ENCODE assay signal across 12 cellular contexts in genomic region chr17:62808576-62808970, GRCh38. TPM values are rescaled to one million over a fixed set of nuclear protein-coding genes. Genes with fewer than 3 reads are reported as not detected.
A peak's percentile ranks its signal among the peaks of the same experiment; 100 is the strongest.
DNase-seq lines count a peak whose midpoint lies in the region; ATAC-seq and TF ChIP-seq lines count a peak whose summit lies in the region.
"Had no signal": no experiment of that assay in that cellular context is flagged by ENCODE, and none has a peak within 500 bp of the region (broad histone marks: within the 10 kb centered on the region; RNA-seq: fewer than 3 reads in every experiment).

No MANE protein-coding gene starts in this region.

- ATAC-seq in GM23338 (peak; percentile 31), GM18909 (IDR thresholded peaks at IDR 0.05; ENCODE audit: poor library complexity, unreplicated experiment) (no peak)

- H3K4me2 ChIP-seq in GM23338 (peak overlapping the region; percentile 84), trophoblast cell (ENCODE audit: low read length) (peak overlapping the region; percentile 63)

- peaks cover 7% of the 10 kb centered on the region; the same call in 1 of the 2 replicates for H3F3A ChIP-seq in GM23338 (replicated peaks; ENCODE audit: low read depth)

- peaks cover 2% of the 10 kb centered on the region for H3K9me3 ChIP-seq in trophoblast cell (ENCODE audit: insufficient read depth, low read depth, low read length)
- H3K9me3 ChIP-seq: Peyer's patch, suprapubic skin had no signal

- H3K14ac ChIP-seq in trophoblast cell (ENCODE audit: low read length) = peak overlapping the region; percentile 64

- CTCF ChIA-PET in RWPE1 (lab: Yijun Ruan, JAX) = no interaction called here
- CTCF ChIA-PET in activated CD4-positive, alpha-beta memory T cell treated with anti-CD3 and anti-CD28 coated beads for 36 hours (lab: Charles Lee) = no interaction called here

- no peaks in the 10 kb centered on the region for H3K36me3 Mint-ChIP-seq in GM23338 (ENCODE audit: low read depth)
- no peaks in the 10 kb centered on the region for H3K36me3 Mint-ChIP-seq in activated CD4-positive, alpha-beta memory T cell treated with anti-CD3 and anti-CD28 coated beads for 36 hours

- peak overlapping the region; percentile 17 for H3K18ac ChIP-seq in trophoblast cell (ENCODE audit: low read length)

- POLR2A ChIA-PET in RWPE1 (lab: Yijun Ruan, JAX; ENCODE audit: low non-redundant PET) = no interaction called here
- POLR2A ChIA-PET in activated CD4-positive, alpha-beta memory T cell treated with anti-CD3 and anti-CD28 coated beads for 36 hours (lab: Charles Lee) = no interaction called here

- H3K79me1 ChIP-seq in trophoblast cell (ENCODE audit: low read length) = peaks cover 26% of the 10 kb centered on the region

- H2BK120ac ChIP-seq in trophoblast cell (ENCODE audit: insufficient read depth, low read length, poor library complexity) = peak overlapping the region; percentile 91

- no peak overlapping the region for H3K27ac Mint-ChIP-seq in GM23338
- H3K27ac Mint-ChIP-seq in activated CD4-positive, alpha-beta memory T cell treated with anti-CD3 and anti-CD28 coated beads for 36 hours = no peak overlapping the region

- H2BK5ac ChIP-seq in trophoblast cell (ENCODE audit: low read depth, low read length, poor library complexity) = peak overlapping the region; percentile 31

- H3K23ac ChIP-seq in trophoblast cell (ENCODE audit: low read length) = no peak overlapping the region

- H3K4me3 Mint-ChIP-seq in GM23338 = peak overlapping the region; percentile 65
- no peak overlapping the region for H3K4me3 Mint-ChIP-seq in activated CD4-positive, alpha-beta memory T cell treated with anti-CD3 and anti-CD28 coated beads for 36 hours
- H3K4me3 Mint-ChIP-seq: activated T-cell treated with anti-CD3 and anti-CD28 coated beads, Interleukin-2, amount 50 U/mL, for 4 hours had no signal

- H3K36me3 ChIP-seq in GM23338 (ENCODE audit: insufficient read depth) (no peaks in the 10 kb centered on the region), trophoblast cell (ENCODE audit: control insufficient read depth in 1 of 2, insufficient read depth in 2 of 2, low read length in 2 of 2) (no peaks in the 10 kb centered on the region)
- H3K36me3 ChIP-seq: Peyer's patch, suprapubic skin had no signal

- 100% methylated on average over 3 of the region's 10 CpGs for WGBS in trophoblast cell (ENCODE audit: extremely low coverage, insufficient coverage, insufficient read length)

- peak; percentile 35 for DNase-seq in GM23338 (ENCODE audit: low spot score)
- DNase-seq in RWPE1 (ENCODE audit: low spot score) = no peak
- peak in 1 of 2 donors; percentile 46 for DNase-seq in trophoblast cell
- DNase-seq in cerebellum (ENCODE audit: low spot score) = no peak
- DNase-seq in AML-193 (lab: John Stamatoyannopoulos, UW) = no peak
- no peak for DNase-seq in activated CD4-positive, alpha-beta memory T cell treated with anti-CD3 and anti-CD28 coated beads for 36 hours
- DNase-seq: Peyer's patch had no signal

- peak overlapping the region; percentile 63 for H3K4me3 ChIP-seq in GM23338
- H3K4me3 ChIP-seq in iPS-11a (ENCODE audit: low read depth, low read length) = peak overlapping the region; percentile 4
- H3K4me3 ChIP-seq in trophoblast cell (ENCODE audit: low read depth, low read length) = no peak overlapping the region

- H3K4me1 Mint-ChIP-seq in GM23338 = peaks cover 19% of the 10 kb centered on the region
- H3K4me1 Mint-ChIP-seq in activated CD4-positive, alpha-beta memory T cell treated with anti-CD3 and anti-CD28 coated beads for 36 hours (ENCODE audit: low read depth) = peaks cover 10% of the 10 kb centered on the region

- H3K9me2 ChIP-seq in GM23338 (ENCODE audit: insufficient read depth) = no peaks in the 10 kb centered on the region

- no peak overlapping the region for H3K27ac ChIP-seq in GM23338 (ENCODE audit: low read depth)
- peak overlapping the region; percentile 70 for H3K27ac ChIP-seq in RWPE1
- no peak overlapping the region for H3K27ac ChIP-seq in trophoblast cell (ENCODE audit: low read depth, low read length)
- H3K27ac ChIP-seq: Peyer's patch, suprapubic skin had no signal

- H2AFZ ChIP-seq in GM23338 (peak overlapping the region; percentile 99), trophoblast cell (ENCODE audit: insufficient read depth, low read length, poor library complexity) (no peak overlapping the region)

- H3K27me3 ChIP-seq in GM23338 (ENCODE audit: insufficient read depth) (no peaks in the 10 kb centered on the region), trophoblast cell (ENCODE audit: insufficient read depth, low read length) (no peaks in the 10 kb centered on the region)
- H3K27me3 ChIP-seq: Peyer's patch had no signal

- peak overlapping the region; percentile 50 for H4K8ac ChIP-seq in trophoblast cell (ENCODE audit: low read depth, low read length)

- intact Hi-C loops in activated CD4-positive, alpha-beta memory T cell treated with anti-CD3 and anti-CD28 coated beads for 36 hours (cut with micrococcal nuclease) = no loop called here

- TF ChIP-seq CTCF in GM23338 (conservative IDR thresholded peaks at IDR 0.05; ENCODE audit: low read depth in 2 of 2) = no peak
- no peak for TF ChIP-seq CTCF in RWPE1 (conservative IDR thresholded peaks at IDR 0.05; ENCODE audit: low read depth)

- H3K4me1 ChIP-seq in GM23338 (ENCODE audit: insufficient read depth) (peaks cover 9% of the 10 kb centered on the region), trophoblast cell (ENCODE audit: control insufficient read depth in 1 of 2, insufficient read depth in 2 of 2, low read length in 2 of 2) (peaks cover 22 to 28% of the 10 kb centered on the region in 2 experiments)

- no peak overlapping the region for H4K12ac ChIP-seq in trophoblast cell (ENCODE audit: low read depth, low read length)

- no peak overlapping the region for H2AK5ac ChIP-seq in trophoblast cell (ENCODE audit: low read length)

- H2BK12ac ChIP-seq in trophoblast cell (ENCODE audit: low read length) = peak overlapping the region; percentile 99

- H3K27me3 Mint-ChIP-seq in GM23338 (ENCODE audit: insufficient read depth, low read depth, poor library complexity) = peaks cover 4% of the 10 kb centered on the region
- H3K27me3 Mint-ChIP-seq in activated CD4-positive, alpha-beta memory T cell treated with anti-CD3 and anti-CD28 coated beads for 36 hours = peaks cover 41% of the 10 kb centered on the region

- H3K9ac ChIP-seq in trophoblast cell (ENCODE audit: low read length) = no peak overlapping the region

- peak overlapping the region; percentile 86 for H4K91ac ChIP-seq in trophoblast cell (ENCODE audit: low read depth, low read length)

- H3K79me2 ChIP-seq in GM23338 (replicated peaks; ENCODE audit: insufficient read depth) (no peaks in the 10 kb centered on the region), trophoblast cell (ENCODE audit: control insufficient read depth, insufficient read depth, low read length, poor library complexity) (peaks cover 3% of the 10 kb centered on the region)

- no peaks in the 10 kb centered on the region for H4K20me1 ChIP-seq in GM23338 (replicated peaks; ENCODE audit: insufficient read depth)

- peak overlapping the region; percentile 29 for H3K4ac ChIP-seq in trophoblast cell (ENCODE audit: low read depth, low read length)

- peaks cover under 1% of the 10 kb centered on the region; the same call in 2 of the 3 replicates for H3K9me3 Mint-ChIP-seq in GM23338
- H3K9me3 Mint-ChIP-seq in activated CD4-positive, alpha-beta memory T cell treated with anti-CD3 and anti-CD28 coated beads for 36 hours = peaks cover 1% of the 10 kb centered on the region

TF ChIP-seq in GM23338, 12 proteins besides CTCF, POLR2A, EP300 and RAD21 (continues in another document):
- TF ChIP-seq ZNF114 (CRISPR knock-in tag; IDR thresholded peaks at IDR 0.05) (no peak), CREB1 (CRISPR knock-in tag; IDR thresholded peaks at IDR 0.05; ENCODE audit: low read depth) (no peak), ETS1 (IDR thresholded peaks at IDR 0.05) (no peak), REST (IDR thresholded peaks at IDR 0.05; ENCODE audit: unreplicated experiment) (no peak), JUNB (IDR thresholded peaks at IDR 0.05; ENCODE audit: unreplicated experiment) (no peak), NANOG (IDR thresholded peaks at IDR 0.05; ENCODE audit: borderline replicate concordance) (no peak), EZH2 (IDR thresholded peaks at IDR 0.05; ENCODE audit: low read depth, unreplicated experiment) (no peak)

RNA-seq across cellular contexts. Expression of gene MARCHF10, which starts 0.5 kb away (rescaled TPM):
- total RNA-seq in GM23338 (2014; rRNA removed; shearing (Covaris generic)) = not detected in 2 replicates
- polyA plus RNA-seq in GM23338 (2016; fragmentation: Nextera tagmentation; extraction: Ambion mirVana) = 0.50 and 0.59 TPM in 2 replicates
- 0.62 and 0.69 TPM in 2 replicates for polyA plus RNA-seq in trophoblast cell (2013)
- total RNA-seq in cerebellum = 0.09 TPM
- not detected for total RNA-seq in activated CD4-positive, alpha-beta memory T cell treated with anti-CD3 and anti-CD28 coated beads for 36 hours
- total RNA-seq: activated T-cell treated with anti-CD3 and anti-CD28 coated beads, Interleukin-2, amount 50 U/mL, for 4 hours; Peyer's patch; skeletal muscle tissue; suprapubic skin had no signal
